In genomic region chr1:156714830-156715229, GRCh38 we compare ENCODE assay signal across 18 cellular contexts. TPM values are rescaled to one million over a fixed set of nuclear protein-coding genes. Genes with fewer than 3 reads are reported as not detected.
DNase-seq lines count a peak whose midpoint lies in the region; ATAC-seq, FAIRE-seq and TF ChIP-seq lines count a peak whose summit lies in the region.
"Had no signal": no experiment of that assay in that cellular context is flagged by ENCODE, and none has a peak within 500 bp of the region (broad histone marks: within the 10 kb centered on the region; RNA-seq: fewer than 3 reads in every experiment).

No MANE protein-coding gene starts in this region.

- DNase-seq in activated CD4-positive, alpha-beta T cell treated with anti-CD3 and anti-CD28 coated beads for 36 hours, result no peak
- DNase-seq in activated CD4-positive, alpha-beta T cell treated with anti-CD3 and anti-CD28 coated beads, Interleukin-2, amount 50 U/mL, for 1 hour, result no peak
- DNase-seq in WTC11 (ENCODE audit: low spot score), result no peak
- DNase-seq in H1 (ENCODE audit: low read depth in 1 of 2, low spot score in 2 of 2), result no peak
- no peak for DNase-seq in neural crest cell (ENCODE audit: low read depth, low spot score)
- no peak for DNase-seq in Caco-2
- DNase-seq in stimulated activated effector memory CD8-positive, alpha-beta T cell treated with anti-CD3 and anti-CD28 coated beads, Interleukin-12 subunit alpha, Interleukin-12 subunit beta, amount 100 ng/mL, for 72 hours (ENCODE audit: low spot score in 2 of 2), result no peak
- no peak for DNase-seq in CD8-positive, alpha-beta memory T cell
- DNase-seq: AML-193, DMS153, DMS79 treated with DMSO at 0.1 percent for 48 hours, EL, GDM1, HCEC 1CT had no signal

- H3K27ac Mint-ChIP-seq in activated CD4-positive, alpha-beta T cell treated with anti-CD3 and anti-CD28 coated beads for 36 hours, result peak overlapping the region; percentile 7
- H3K27ac Mint-ChIP-seq in WTC11 (peak overlapping the region; percentile 32; the same call in 1 of the 2 replicates), neural crest cell (ENCODE audit: unreplicated experiment) (no peak overlapping the region), Caco-2 (ENCODE audit: unreplicated experiment) (no peak overlapping the region)
- H3K27ac Mint-ChIP-seq in stimulated activated effector memory CD8-positive, alpha-beta T cell treated with anti-CD3 and anti-CD28 coated beads, Interleukin-12 subunit alpha, Interleukin-12 subunit beta, amount 100 ng/mL, for 72 hours, result no peak overlapping the region
- peak overlapping the region in 1 of 8 donors; percentile 13 for H3K27ac Mint-ChIP-seq in CD8-positive, alpha-beta memory T cell

- H3K23ac ChIP-seq in H1 (ENCODE audit: insufficient read length), result no peak overlapping the region

- H3K27me3 ChIP-seq in H1 (replicated peaks in 1 of 4; ENCODE audit: control insufficient read depth in 3 of 4, extremely low read depth in 1 of 4, insufficient read depth in 3 of 4, low read length in 3 of 4) (no peaks in the 10 kb centered on the region), Caco-2 (replicated peaks; ENCODE audit: control insufficient read depth, insufficient read depth, low read length) (no peaks in the 10 kb centered on the region)
- no peaks in the 10 kb centered on the region for H3K27me3 ChIP-seq in CD8-positive, alpha-beta memory T cell (ENCODE audit: insufficient read depth, low read length, poor library complexity, severe bottlenecking)
- H3K27me3 ChIP-seq: BLaER1 had no signal

- no peak for FAIRE-seq in H1 (lab: Jason Lieb, UNC)
- FAIRE-seq: D721Med had no signal

- H2BK120ac ChIP-seq in H1 (replicated peaks; ENCODE audit: low read depth, low read length), result no peak overlapping the region

- WGBS in H1 (ENCODE audit: extremely low coverage in 1 of 2, insufficient coverage in 1 of 2, insufficient read length in 1 of 2, insufficient replicate concordance in 2 of 2, low coverage in 1 of 2, low lambda C conversion rate in 2 of 2, missing lambda C conversion rate in 1 of 2), 2 experiments, result 89% methylated on average over 3 of the region's 3 CpGs; no CpG with 5 or more reads in 1 of the 2 experiments

- no peak overlapping the region for H3K27ac ChIP-seq in H1 (ENCODE audit: low read depth, low read length)
- H3K27ac ChIP-seq in CD8-positive, alpha-beta memory T cell (ENCODE audit: low read depth, low read length), result no peak overlapping the region
- H3K27ac ChIP-seq: 22Rv1, BLaER1 had no signal

- H3K79me1 ChIP-seq in H1 (ENCODE audit: low read depth, low read length), result no peaks in the 10 kb centered on the region

- H4K8ac ChIP-seq in H1 (ENCODE audit: extremely low read depth, insufficient read depth, low read length), result no peak overlapping the region

- ATAC-seq in activated CD4-positive, alpha-beta T cell treated with anti-CD3 and anti-CD28 coated beads for 36 hours, result no peak
- ATAC-seq in WTC11, result no peak
- ATAC-seq in stimulated activated effector memory CD8-positive, alpha-beta T cell treated with anti-CD3 and anti-CD28 coated beads, Interleukin-12 subunit alpha, Interleukin-12 subunit beta, amount 100 ng/mL, for 72 hours, result no peak

- no peak overlapping the region for H2BK20ac ChIP-seq in H1 (ENCODE audit: low read length)

- intact Hi-C loops in activated CD4-positive, alpha-beta T cell treated with anti-CD3 and anti-CD28 coated beads for 36 hours (cut with DNase I, micrococcal nuclease), result no loop called here
- intact Hi-C loops in Caco-2 (cut with micrococcal nuclease; ENCODE audit: unreplicated experiment), result no loop called here

- no peak overlapping the region for H3K4me2 ChIP-seq in H1 (ENCODE audit: insufficient read depth in 1 of 2, low read depth in 2 of 2, low read length in 2 of 2)
- H3K4me2 ChIP-seq: BLaER1 had no signal

- no peak overlapping the region for H2AK5ac ChIP-seq in H1 (ENCODE audit: low read depth, low read length)

- no peak overlapping the region for H2BK5ac ChIP-seq in H1 (ENCODE audit: low read depth, low read length)

- H4K5ac ChIP-seq in H1 (ENCODE audit: insufficient read length, low read depth, low read length), result no peak overlapping the region

- peaks cover 8 to 27% (median 16%) of the 10 kb centered on the region in 4 experiments for H3K4me1 ChIP-seq in H1 (replicated peaks in 1 of 4; ENCODE audit: control insufficient read depth in 3 of 4, insufficient read depth in 4 of 4, low read length in 3 of 4)
- peaks cover 6% of the 10 kb centered on the region for H3K4me1 ChIP-seq in Caco-2
- H3K4me1 ChIP-seq in CD8-positive, alpha-beta memory T cell (ENCODE audit: insufficient read depth, low read length), result no peaks in the 10 kb centered on the region
- H3K4me1 ChIP-seq: BLaER1 had no signal

- POLR2A ChIA-PET in activated CD4-positive, alpha-beta T cell treated with anti-CD3 and anti-CD28 coated beads for 36 hours (lab: Charles Lee), result interaction anchor here (1.2 to 1.3 kb wide), 2 partner anchors 8 to 12 kb away, joined by 3 to 8 read pairs; no protein-coding TSS in a partner anchor
- POLR2A ChIA-PET in WTC11 (lab: Charles Lee), result interaction anchor here (0.8 to 1.2 kb wide), 3 partner anchors 9 to 37 kb away, joined by 3 to 4 read pairs (median 3); partner anchors contain the start of genes HDGF, ISG20L2 and METTL25B
- POLR2A ChIA-PET in H1 (lab: Charles Lee; ENCODE audit: partially characterized antibody), result interaction anchor here (0.6 to 16.9 kb wide), 8 partner anchors 8 to 359 kb away, joined by 3 to 530 read pairs (median 4); partner anchors contain the start of genes CRABP2, ISG20L2, METTL25B and PRCC
- POLR2A ChIA-PET in Caco-2 (lab: Charles Lee), result interaction anchor here (0.5 to 1.8 kb wide), 2 partner anchors 14 to 71 kb away, joined by 4 to 8 read pairs; partner anchors contain the start of genes ISG20L2 and METTL25B
- POLR2A ChIA-PET in CD8-positive, alpha-beta memory T cell (lab: Charles Lee), result no interaction called here

- no peaks in the 10 kb centered on the region for H3K36me3 ChIP-seq in H1 (ENCODE audit: control insufficient read depth in 2 of 4, insufficient read depth in 4 of 4, low read length in 3 of 4)
- H3K36me3 ChIP-seq in Caco-2 (ENCODE audit: control insufficient read depth, insufficient read depth, low read length), result no peaks in the 10 kb centered on the region
- H3K36me3 ChIP-seq in CD8-positive, alpha-beta memory T cell (ENCODE audit: insufficient read depth, low read length), result peaks cover 7% of the 10 kb centered on the region

- H3K18ac ChIP-seq in H1 (ENCODE audit: extremely low read depth, low read length), result no peak overlapping the region

- no peak overlapping the region for H3K4me3 Mint-ChIP-seq in activated CD4-positive, alpha-beta T cell treated with anti-CD3 and anti-CD28 coated beads for 36 hours
- H3K4me3 Mint-ChIP-seq in WTC11 (no peak overlapping the region), neural crest cell (peak overlapping the region; percentile 7), Caco-2 (ENCODE audit: unreplicated experiment) (no peak overlapping the region)
- H3K4me3 Mint-ChIP-seq in stimulated activated effector memory CD8-positive, alpha-beta T cell treated with anti-CD3 and anti-CD28 coated beads, Interleukin-12 subunit alpha, Interleukin-12 subunit beta, amount 100 ng/mL, for 72 hours, result no peak overlapping the region
- H3K4me3 Mint-ChIP-seq in CD8-positive, alpha-beta memory T cell, result no peak overlapping the region
- H3K4me3 Mint-ChIP-seq: IgD-negative memory B cell had no signal

- H2BK15ac ChIP-seq in H1 (ENCODE audit: low read length), result peak overlapping the region; percentile 98; the same call in 1 of the 2 replicates

- no peak for TF ChIP-seq RAD21 in H1 (IDR thresholded peaks at IDR 0.05 in 1 of 2, conservative IDR thresholded peaks at IDR 0.05 in 1 of 2; ENCODE audit: low read depth in 2 of 2, low read length in 2 of 2)

- no peak for TF ChIP-seq CTCF in WTC11 (IDR thresholded peaks at IDR 0.05)
- no peak for TF ChIP-seq CTCF in H1 (IDR thresholded peaks at IDR 0.05; ENCODE audit: control extremely low read depth in 1 of 3, insufficient read depth in 1 of 3, low read depth in 1 of 3, low read length in 3 of 3)
- no peak for TF ChIP-seq CTCF in neural crest cell (conservative IDR thresholded peaks at IDR 0.05)
- no peak for TF ChIP-seq CTCF in Caco-2 (IDR thresholded peaks at IDR 0.05; ENCODE audit: insufficient read depth in 1 of 2, low read depth in 1 of 2, low read length in 1 of 2, severe bottlenecking in 1 of 2, unreplicated experiment in 1 of 2)

- no peak overlapping the region for H2AFZ ChIP-seq in H1 (ENCODE audit: low read length)

- H3K79me2 ChIP-seq in H1 (ENCODE audit: control insufficient read depth in 1 of 2, insufficient read depth in 2 of 2, low read length in 2 of 2), result no peaks in the 10 kb centered on the region

- no peak overlapping the region for H3K9ac ChIP-seq in H1 (replicated peaks in 1 of 4; ENCODE audit: extremely low read depth in 1 of 4, low read depth in 3 of 4, low read length in 3 of 4)
- H3K9ac ChIP-seq: BLaER1 had no signal

- H2BK12ac ChIP-seq in H1 (ENCODE audit: low read depth, low read length), result no peak overlapping the region

- H3K4me1 Mint-ChIP-seq in activated CD4-positive, alpha-beta T cell treated with anti-CD3 and anti-CD28 coated beads for 36 hours, result peaks cover 2% of the 10 kb centered on the region
- H3K4me1 Mint-ChIP-seq in WTC11, result peaks cover 35% of the 10 kb centered on the region
- peaks cover 25% of the 10 kb centered on the region for H3K4me1 Mint-ChIP-seq in neural crest cell
- H3K4me1 Mint-ChIP-seq in Caco-2 (ENCODE audit: low read depth, unreplicated experiment), result no peaks in the 10 kb centered on the region
- H3K4me1 Mint-ChIP-seq in stimulated activated effector memory CD8-positive, alpha-beta T cell treated with anti-CD3 and anti-CD28 coated beads, Interleukin-12 subunit alpha, Interleukin-12 subunit beta, amount 100 ng/mL, for 72 hours, result peaks cover 17% of the 10 kb centered on the region
- H3K4me1 Mint-ChIP-seq in CD8-positive, alpha-beta memory T cell, result peaks cover 0 to 15% (median 2%) of the 10 kb centered on the region in 3 donors

- H3K9me3 ChIP-seq in H1 (ENCODE audit: insufficient read depth in 2 of 2, low read depth in 1 of 2, low read length in 1 of 2) (no peaks in the 10 kb centered on the region), Caco-2 (no peaks in the 10 kb centered on the region)
- H3K9me3 ChIP-seq in CD8-positive, alpha-beta memory T cell (ENCODE audit: low read length), result no peaks in the 10 kb centered on the region
- H3K9me3 ChIP-seq: BLaER1 had no signal

- H3K4ac ChIP-seq in H1 (replicated peaks; ENCODE audit: insufficient read length, low read depth, low read length), result no peak overlapping the region

- no TSS peak for BruUV-seq in Caco-2 (replicated peaks; lab: Mats Ljungman, UMichigan)

- no peak overlapping the region for H3K14ac ChIP-seq in H1 (ENCODE audit: insufficient read length)

- peaks cover 0 to 2% of the 10 kb centered on the region in 2 experiments for H4K20me1 ChIP-seq in H1 (replicated peaks in 1 of 2; ENCODE audit: control insufficient read depth in 1 of 2, insufficient read depth in 2 of 2, low read length in 2 of 2)

- no peak overlapping the region for H4K91ac ChIP-seq in H1 (replicated peaks; ENCODE audit: insufficient read length, low read length)

- no peaks in the 10 kb centered on the region for H3K9me3 Mint-ChIP-seq in activated CD4-positive, alpha-beta T cell treated with anti-CD3 and anti-CD28 coated beads for 36 hours (ENCODE audit: low read depth)
- H3K9me3 Mint-ChIP-seq in WTC11, result no peaks in the 10 kb centered on the region
- H3K9me3 Mint-ChIP-seq in neural crest cell, result no peaks in the 10 kb centered on the region
- no peaks in the 10 kb centered on the region for H3K9me3 Mint-ChIP-seq in Caco-2 (ENCODE audit: unreplicated experiment)
- no peaks in the 10 kb centered on the region for H3K9me3 Mint-ChIP-seq in stimulated activated effector memory CD8-positive, alpha-beta T cell treated with anti-CD3 and anti-CD28 coated beads, Interleukin-12 subunit alpha, Interleukin-12 subunit beta, amount 100 ng/mL, for 72 hours
- H3K9me3 Mint-ChIP-seq in CD8-positive, alpha-beta memory T cell, result no peaks in the 10 kb centered on the region
- H3K9me3 Mint-ChIP-seq: IgD-negative memory B cell had no signal

- H3K27me3 Mint-ChIP-seq in activated CD4-positive, alpha-beta T cell treated with anti-CD3 and anti-CD28 coated beads for 36 hours, result no peaks in the 10 kb centered on the region
- no peaks in the 10 kb centered on the region; the same call in 1 of the 2 replicates for H3K27me3 Mint-ChIP-seq in WTC11 (ENCODE audit: low read depth)
- H3K27me3 Mint-ChIP-seq in neural crest cell (ENCODE audit: low read depth), result no peaks in the 10 kb centered on the region
- no peaks in the 10 kb centered on the region for H3K27me3 Mint-ChIP-seq in Caco-2 (ENCODE audit: insufficient read depth, unreplicated experiment)
- peaks cover 0 to 1% of the 10 kb centered on the region in 2 donors for H3K27me3 Mint-ChIP-seq in CD8-positive, alpha-beta memory T cell
- H3K27me3 Mint-ChIP-seq: IgD-negative memory B cell had no signal

- H3K56ac ChIP-seq in H1 (replicated peaks; ENCODE audit: insufficient read length, low read depth, low read length), result no peak overlapping the region

- H3K23me2 ChIP-seq in H1 (ENCODE audit: low read depth, low read length), result no peaks in the 10 kb centered on the region

- CTCF ChIA-PET in activated CD4-positive, alpha-beta T cell treated with anti-CD3 and anti-CD28 coated beads for 36 hours (lab: Charles Lee), result interaction anchor here (0.6 to 6.0 kb wide), 7 partner anchors 8 to 409 kb away, joined by 3 to 48 read pairs (median 5); partner anchors contain the start of genes CRABP2, ISG20L2 and METTL25B
- CTCF ChIA-PET in WTC11 (lab: Charles Lee), result interaction anchor here (1.5 to 25.2 kb wide), 3 partner anchors 8 to 27 kb away, joined by 10 to 1553 read pairs (median 360); partner anchors contain the start of genes ISG20L2 and METTL25B
- CTCF ChIA-PET in H1 (lab: Charles Lee; ENCODE audit: partially characterized antibody), result interaction anchor here (0.9 to 66.0 kb wide), 7 partner anchors 10 to 199 kb away, joined by 3 to 4284 read pairs (median 4); partner anchors contain the start of genes CRABP2, ISG20L2, METTL25B and NES
- CTCF ChIA-PET in Caco-2 (lab: Charles Lee), result interaction anchor here (1.1 to 3.6 kb wide), 3 partner anchors 8 to 25 kb away, joined by 3 to 19 read pairs (median 7); no protein-coding TSS in a partner anchor
- CTCF ChIA-PET in CD8-positive, alpha-beta memory T cell (lab: Charles Lee), result interaction anchor here (1.1 to 8.0 kb wide), 7 partner anchors 8 to 146 kb away, joined by 3 to 52 read pairs (median 6); partner anchors contain the start of genes CRABP2, ISG20L2, METTL25B and NTRK1

- TF ChIP-seq EP300 in H1 (IDR thresholded peaks at IDR 0.05; ENCODE audit: borderline replicate concordance in 1 of 2, low read depth in 2 of 2, low read length in 2 of 2), result no peak

- H3K36me3 Mint-ChIP-seq in activated CD4-positive, alpha-beta T cell treated with anti-CD3 and anti-CD28 coated beads for 36 hours (ENCODE audit: low read depth), result peaks cover 14% of the 10 kb centered on the region
- H3K36me3 Mint-ChIP-seq in WTC11 (peaks cover 4% of the 10 kb centered on the region), neural crest cell (ENCODE audit: low read depth) (peaks cover 9% of the 10 kb centered on the region), Caco-2 (ENCODE audit: insufficient read depth, unreplicated experiment) (peaks cover 18% of the 10 kb centered on the region)
- peaks cover 26% of the 10 kb centered on the region for H3K36me3 Mint-ChIP-seq in stimulated activated effector memory CD8-positive, alpha-beta T cell treated with anti-CD3 and anti-CD28 coated beads, Interleukin-12 subunit alpha, Interleukin-12 subunit beta, amount 100 ng/mL, for 72 hours
- H3K36me3 Mint-ChIP-seq in CD8-positive, alpha-beta memory T cell, result peaks cover 0 to 29% (median 10%) of the 10 kb centered on the region in 3 donors

- H3K4me3 ChIP-seq in H1 (ENCODE audit: extremely low read depth in 1 of 4, insufficient read depth in 2 of 4, low read depth in 3 of 4, low read length in 4 of 4), result no peak overlapping the region
- no peak overlapping the region for H3K4me3 ChIP-seq in Caco-2 (ENCODE audit: low read depth, low read length)
- no peak overlapping the region for H3K4me3 ChIP-seq in CD8-positive, alpha-beta memory T cell (ENCODE audit: low read length)
- H3K4me3 ChIP-seq: BLaER1 had no signal

- no peak for TF ChIP-seq POLR2A in H1 (IDR thresholded peaks at IDR 0.05; ENCODE audit: control extremely low read depth in 1 of 2, low read depth in 2 of 2, low read length in 2 of 2)

RNA-seq across cellular contexts. Expression of gene CRABP2, which starts 9.4 kb away (rescaled TPM):
- under 1 TPM; 0.88 to 0.98 TPM for total RNA-seq in activated CD4-positive, alpha-beta T cell treated with anti-CD3 and anti-CD28 coated beads for 36 hours
- 135 to 195 TPM (median 186 TPM) in 3 replicates for total RNA-seq in WTC11 (2021)
- total RNA-seq in H1 (2021; fragmentation: NEBNext Ultra II Directional; extraction: Animal tissue kit (Norgen Biotek cat#: 25700)), result 119 TPM in 2 replicates
- polyA plus RNA-seq in H1 (2011; rRNA removed), result 69.2 and 130 TPM in 2 replicates
- 79.6 TPM for polyA plus RNA-seq in H1 (2011; cell fraction: cytosol; rRNA removed)
- polyA plus RNA-seq in H1 (2011; cell fraction: nucleus; rRNA removed), result 70.9 TPM
- polyA plus RNA-seq in H1 (2012, experiment 1 of 2), result 180 to 343 TPM (median 303 TPM) in 4 replicates
- 318 TPM for polyA plus RNA-seq in H1 (2012, experiment 2 of 2)
- 139 TPM for polyA plus RNA-seq in H1 (2013, experiment 1 of 2)
- 143 TPM for polyA plus RNA-seq in H1 (2013, experiment 2 of 2)
- 8.6 and 12.5 TPM in 2 replicates for polyA minus RNA-seq in H1 (2011; rRNA and poly(A)+ RNA removed)
- 45.7 TPM for polyA minus RNA-seq in H1 (2011; cell fraction: cytosol; rRNA and poly(A)+ RNA removed)
- 11.1 TPM for polyA minus RNA-seq in H1 (2011; cell fraction: nucleus; rRNA and poly(A)+ RNA removed)
- 606 and 647 TPM in 2 replicates for total RNA-seq in neural crest cell
- 27.1 and 30.6 TPM in 2 replicates for total RNA-seq in Caco-2 (2022)
- total RNA-seq in CD8-positive, alpha-beta memory T cell, result under 1 TPM; 0.66 to 0.71 TPM
- polyA plus RNA-seq in CD8-positive, alpha-beta memory T cell, result not detected

RNA-seq across cellular contexts. Expression of gene METTL25B, which starts 13.4 kb away (rescaled TPM):
- 10 to 100 TPM; 31.0 to 40.5 TPM for total RNA-seq in activated CD4-positive, alpha-beta T cell treated with anti-CD3 and anti-CD28 coated beads for 36 hours
- total RNA-seq in WTC11 (2021) (32.0 to 41.0 TPM (median 37.9 TPM) in 3 replicates), neural crest cell (30.4 and 33.0 TPM in 2 replicates), Caco-2 (2022) (26.6 and 27.6 TPM in 2 replicates)
- total RNA-seq in H1 (2021; fragmentation: NEBNext Ultra II Directional; extraction: Animal tissue kit (Norgen Biotek cat#: 25700)), result 28.4 and 31.8 TPM in 2 replicates
- polyA plus RNA-seq in H1 (2011; rRNA removed), result 30.1 and 43.1 TPM in 2 replicates
- polyA plus RNA-seq in H1 (2011; cell fraction: cytosol; rRNA removed), result 38.2 TPM
- polyA plus RNA-seq in H1 (2011; cell fraction: nucleus; rRNA removed), result 75.5 TPM
- 30.1 to 33.3 TPM (median 31.2 TPM) in 4 replicates for polyA plus RNA-seq in H1 (2012, experiment 1 of 2)
- 29.8 TPM for polyA plus RNA-seq in H1 (2012, experiment 2 of 2)
- 39.5 TPM for polyA plus RNA-seq in H1 (2013, experiment 1 of 2)
- 35.7 TPM for polyA plus RNA-seq in H1 (2013, experiment 2 of 2)
- polyA minus RNA-seq in H1 (2011; rRNA and poly(A)+ RNA removed), result 21.0 and 21.3 TPM in 2 replicates
- 21.1 TPM for polyA minus RNA-seq in H1 (2011; cell fraction: cytosol; rRNA and poly(A)+ RNA removed)
- polyA minus RNA-seq in H1 (2011; cell fraction: nucleus; rRNA and poly(A)+ RNA removed), result 19.6 TPM
- total RNA-seq in CD8-positive, alpha-beta memory T cell, result 10 to 100 TPM; 29.6 to 29.7 TPM
- 4.2 TPM for polyA plus RNA-seq in CD8-positive, alpha-beta memory T cell

RNA-seq across cellular contexts. Expression of gene ISG20L2, which starts 13.7 kb away (rescaled TPM):
- 10 to 100 TPM; 48.4 to 65.2 TPM for total RNA-seq in activated CD4-positive, alpha-beta T cell treated with anti-CD3 and anti-CD28 coated beads for 36 hours
- 37.2 to 43.8 TPM (median 42.2 TPM) in 3 replicates for total RNA-seq in WTC11 (2021)
- 47.5 and 53.1 TPM in 2 replicates for total RNA-seq in H1 (2021; fragmentation: NEBNext Ultra II Directional; extraction: Animal tissue kit (Norgen Biotek cat#: 25700))
- polyA plus RNA-seq in H1 (2011; rRNA removed), result 46.9 and 53.0 TPM in 2 replicates
- polyA plus RNA-seq in H1 (2011; cell fraction: cytosol; rRNA removed), result 41.8 TPM
- polyA plus RNA-seq in H1 (2011; cell fraction: nucleus; rRNA removed), result 29.0 TPM
- polyA plus RNA-seq in H1 (2012, experiment 1 of 2), result 35.0 to 48.9 TPM (median 43.5 TPM) in 4 replicates
- polyA plus RNA-seq in H1 (2012, experiment 2 of 2), result 48.4 TPM
- polyA plus RNA-seq in H1 (2013, experiment 1 of 2), result 50.4 TPM
- 50.3 TPM for polyA plus RNA-seq in H1 (2013, experiment 2 of 2)
- 69.4 and 87.6 TPM in 2 replicates for polyA minus RNA-seq in H1 (2011; rRNA and poly(A)+ RNA removed)
- 15.5 TPM for polyA minus RNA-seq in H1 (2011; cell fraction: cytosol; rRNA and poly(A)+ RNA removed)
- polyA minus RNA-seq in H1 (2011; cell fraction: nucleus; rRNA and poly(A)+ RNA removed), result 40.7 TPM
- total RNA-seq in neural crest cell, result 47.0 and 52.7 TPM in 2 replicates
- total RNA-seq in Caco-2 (2022), result 42.3 and 44.1 TPM in 2 replicates
- 10 to 100 TPM; 69.4 to 75.9 TPM for total RNA-seq in CD8-positive, alpha-beta memory T cell
- 25.0 TPM for polyA plus RNA-seq in CD8-positive, alpha-beta memory T cell

RNA-seq across cellular contexts. Expression of gene MRPL24, which starts 26.1 kb away (rescaled TPM):
- 10 to 100 TPM; 81.9 to 89.7 TPM for total RNA-seq in activated CD4-positive, alpha-beta T cell treated with anti-CD3 and anti-CD28 coated beads for 36 hours
- total RNA-seq in WTC11 (2021), result 35.1 to 37.4 TPM (median 35.2 TPM) in 3 replicates
- 34.4 and 35.2 TPM in 2 replicates for total RNA-seq in H1 (2021; fragmentation: NEBNext Ultra II Directional; extraction: Animal tissue kit (Norgen Biotek cat#: 25700))
- 23.4 and 29.7 TPM in 2 replicates for polyA plus RNA-seq in H1 (2011; rRNA removed)
- polyA plus RNA-seq in H1 (2011; cell fraction: cytosol; rRNA removed), result 37.5 TPM
- 38.2 TPM for polyA plus RNA-seq in H1 (2011; cell fraction: nucleus; rRNA removed)
- 35.6 to 51.4 TPM (median 46.6 TPM) in 4 replicates for polyA plus RNA-seq in H1 (2012, experiment 1 of 2)
- polyA plus RNA-seq in H1 (2012, experiment 2 of 2), result 48.1 TPM
- 51.5 TPM for polyA plus RNA-seq in H1 (2013, experiment 1 of 2)
- polyA plus RNA-seq in H1 (2013, experiment 2 of 2), result 51.0 TPM
- 19.8 and 22.1 TPM in 2 replicates for polyA minus RNA-seq in H1 (2011; rRNA and poly(A)+ RNA removed)
- 12.4 TPM for polyA minus RNA-seq in H1 (2011; cell fraction: cytosol; rRNA and poly(A)+ RNA removed)
- 11.6 TPM for polyA minus RNA-seq in H1 (2011; cell fraction: nucleus; rRNA and poly(A)+ RNA removed)
- 37.3 and 49.3 TPM in 2 replicates for total RNA-seq in neural crest cell
- total RNA-seq in Caco-2 (2022), result 52.6 and 54.2 TPM in 2 replicates
- 100 to 1,000 TPM; 122 to 131 TPM for total RNA-seq in CD8-positive, alpha-beta memory T cell
- 92.2 TPM for polyA plus RNA-seq in CD8-positive, alpha-beta memory T cell

RNA-seq across cellular contexts. Expression of gene HDGF, which starts 36.6 kb away (rescaled TPM):
- 100 to 1,000 TPM; 312 to 358 TPM for total RNA-seq in activated CD4-positive, alpha-beta T cell treated with anti-CD3 and anti-CD28 coated beads for 36 hours
- 301 to 339 TPM (median 318 TPM) in 3 replicates for total RNA-seq in WTC11 (2021)
- total RNA-seq in H1 (2021; fragmentation: NEBNext Ultra II Directional; extraction: Animal tissue kit (Norgen Biotek cat#: 25700)), result 391 and 395 TPM in 2 replicates
- polyA plus RNA-seq in H1 (2011; rRNA removed), result 132 and 145 TPM in 2 replicates
- 180 TPM for polyA plus RNA-seq in H1 (2011; cell fraction: cytosol; rRNA removed)
- 141 TPM for polyA plus RNA-seq in H1 (2011; cell fraction: nucleus; rRNA removed)
- polyA plus RNA-seq in H1 (2012, experiment 1 of 2), result 267 to 330 TPM (median 294 TPM) in 4 replicates
- polyA plus RNA-seq in H1 (2012, experiment 2 of 2), result 483 TPM
- polyA plus RNA-seq in H1 (2013, experiment 1 of 2), result 238 TPM
- 239 TPM for polyA plus RNA-seq in H1 (2013, experiment 2 of 2)
- polyA minus RNA-seq in H1 (2011; rRNA and poly(A)+ RNA removed), result 125 and 126 TPM in 2 replicates
- 107 TPM for polyA minus RNA-seq in H1 (2011; cell fraction: cytosol; rRNA and poly(A)+ RNA removed)
- polyA minus RNA-seq in H1 (2011; cell fraction: nucleus; rRNA and poly(A)+ RNA removed), result 57.3 TPM
- 294 and 304 TPM in 2 replicates for total RNA-seq in neural crest cell
- total RNA-seq in Caco-2 (2022), result 414 and 431 TPM in 2 replicates
- 100 to 1,000 TPM; 297 to 299 TPM for total RNA-seq in CD8-positive, alpha-beta memory T cell
- 46.0 TPM for polyA plus RNA-seq in CD8-positive, alpha-beta memory T cell

Comparison
In these comparisons a context has a peak if more than half of its experiments do, and no peak if none do; other contexts are left out.
1. H3K27ac Mint-ChIP-seq: peak in activated CD4-positive, alpha-beta T cell treated with anti-CD3 and anti-CD28 coated beads for 36 hours (single experiment) and WTC11 (single experiment); none in neural crest cell (single experiment), Caco-2 (single experiment) and stimulated activated effector memory CD8-positive, alpha-beta T cell treated with anti-CD3 and anti-CD28 coated beads, Interleukin-12 subunit alpha, Interleukin-12 subunit beta, amount 100 ng/mL, for 72 hours (single experiment).
2. RNA of gene CRABP2, which starts 9.4 kb away (total RNA-seq): 606 to 647 TPM in neural crest cell, 135 to 195 TPM in WTC11, 119 TPM in H1 and 27.1 to 30.6 TPM in Caco-2; 0.88 to 0.98 TPM in activated CD4-positive, alpha-beta T cell treated with anti-CD3 and anti-CD28 coated beads for 36 hours and 0.66 to 0.71 TPM in CD8-positive, alpha-beta memory T cell; every median in the first group is over 10 times any median in the second.